ENCODE assay signal across 8 cellular contexts in the genomic region with DNA sequence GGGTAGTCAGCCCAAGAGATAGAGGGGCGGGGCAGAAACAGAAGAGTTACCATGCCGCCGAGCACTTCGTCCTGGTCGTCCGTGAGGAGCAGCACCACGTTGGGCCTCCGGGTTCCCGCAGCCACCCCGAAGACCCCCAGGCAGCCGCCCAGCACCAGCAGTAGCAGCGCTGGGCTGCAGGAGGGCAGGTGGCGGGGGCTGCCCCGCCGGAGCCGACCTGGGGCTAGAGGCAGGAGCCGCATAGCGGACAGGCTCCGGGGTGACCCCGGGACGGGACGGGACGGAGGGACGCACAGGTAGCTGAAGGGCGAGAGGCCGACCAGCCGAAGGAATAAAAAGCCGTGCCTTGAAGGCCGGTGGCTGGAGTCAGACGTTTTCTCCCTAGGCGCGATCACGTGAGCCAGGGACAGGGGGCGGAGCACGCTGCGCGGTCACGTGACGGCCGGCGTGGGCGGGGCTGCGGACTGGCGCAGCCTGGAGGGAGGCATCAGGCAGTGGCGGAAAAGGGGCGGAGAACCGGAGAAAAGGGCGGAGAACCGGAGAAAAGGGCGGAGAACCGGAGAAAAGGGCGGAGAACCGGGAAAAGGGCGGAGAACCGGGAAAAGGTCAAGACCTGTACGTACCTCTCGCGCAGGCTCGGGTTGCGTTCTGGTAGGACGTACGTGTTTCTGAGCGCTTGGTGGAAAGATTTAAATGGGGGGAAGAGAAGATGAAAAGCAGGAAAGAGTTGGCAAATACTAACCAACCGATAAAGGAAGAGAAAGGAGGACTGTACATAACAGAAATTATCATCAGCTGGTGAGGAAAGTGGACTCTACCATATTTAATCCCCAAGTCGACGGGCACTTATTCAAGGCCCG. TPM values are rescaled to one million over a fixed set of nuclear protein-coding genes. Genes with fewer than 3 reads are reported as not detected.
DNase-seq lines count a peak whose midpoint lies in the region; ATAC-seq and TF ChIP-seq lines count a peak whose summit lies in the region.

Gene GNS (minus strand): TSS at position 372 of the 860 bp plus-strand sequence. CDS start 130 bp downstream, at position 242.

- H3K9me3 Mint-ChIP-seq in activated CD4-positive, alpha-beta T cell treated with anti-CD3 and anti-CD28 coated beads for 36 hours (ENCODE audit: low read depth): no peaks in the 10 kb centered on the region

- no peaks in the 10 kb centered on the region for H3K27me3 Mint-ChIP-seq in activated CD4-positive, alpha-beta T cell treated with anti-CD3 and anti-CD28 coated beads for 36 hours

- TF ChIP-seq CTCF in AG10803 (conservative IDR thresholded peaks at IDR 0.05; ENCODE audit: low read length): no peak
- TF ChIP-seq CTCF in choroid plexus epithelial cell (conservative IDR thresholded peaks at IDR 0.05; ENCODE audit: low read depth, low read length): no peak

- CTCF ChIA-PET in activated CD4-positive, alpha-beta T cell treated with anti-CD3 and anti-CD28 coated beads for 36 hours (lab: Charles Lee): no interaction called here

- intact Hi-C loops in activated CD4-positive, alpha-beta T cell treated with anti-CD3 and anti-CD28 coated beads for 36 hours (cut with DNase I, micrococcal nuclease): loop anchor here (1.0 to 5.0 kb wide), 9 partner anchors 21 to 1410 kb away; partner anchors contain the start of genes XPOT (in 2 of the 2), KICS2 (in 1 of the 2), LEMD3 (in 1 of the 2) and RASSF3 (in 1 of the 2)

- H3K4me3 ChIP-seq in AG10803 (ENCODE audit: low read length) (peak within 1 kb of the TSS; percentile 91), choroid plexus epithelial cell (ENCODE audit: low read depth, low read length) (peak within 1 kb of the TSS; percentile 98)

- DNase-seq in AG10803 (ENCODE audit: low read depth): peak; percentile 93
- DNase-seq in NCI-H510A treated with DMSO at 0.1 percent for 48 hours (lab: John Stamatoyannopoulos, UW): peak; percentile 95
- peak; percentile 97 for DNase-seq in activated CD4-positive, alpha-beta T cell treated with anti-CD3 and anti-CD28 coated beads for 36 hours
- peak; percentile 96 for DNase-seq in choroid plexus epithelial cell (ENCODE audit: low read depth)
- DNase-seq in kidney glomerular epithelial cell (lab: John Stamatoyannopoulos, UW): peak; percentile 69
- peak; percentile 74 to 99 for DNase-seq in stimulated activated CD4-positive, alpha-beta T cell treated with anti-CD3 and anti-CD28 coated beads, Interleukin-1b, Interleukin-23, amount 100 ng/mL, for 1 hour (ENCODE audit: low read depth in 2 of 2)

- peak within 1 kb of the TSS; percentile 88 for H3K4me3 Mint-ChIP-seq in activated CD4-positive, alpha-beta T cell treated with anti-CD3 and anti-CD28 coated beads for 36 hours

- POLR2A ChIA-PET in activated CD4-positive, alpha-beta T cell treated with anti-CD3 and anti-CD28 coated beads for 36 hours (lab: Charles Lee): interaction anchor here (0.5 kb wide), 1 partner anchor 351 kb away, joined by 3 read pairs; no protein-coding TSS in a partner anchor

- peak within 1 kb of the TSS; percentile 96 for H3K27ac Mint-ChIP-seq in activated CD4-positive, alpha-beta T cell treated with anti-CD3 and anti-CD28 coated beads for 36 hours

- H3K36me3 Mint-ChIP-seq in activated CD4-positive, alpha-beta T cell treated with anti-CD3 and anti-CD28 coated beads for 36 hours (ENCODE audit: low read depth): peaks cover 6% of the 10 kb centered on the region

- H3K4me1 Mint-ChIP-seq in activated CD4-positive, alpha-beta T cell treated with anti-CD3 and anti-CD28 coated beads for 36 hours: peaks cover 46% of the 10 kb centered on the region

- ATAC-seq in GM19043 (IDR thresholded peaks at IDR 0.05; ENCODE audit: low read depth, unreplicated experiment) (peak; percentile 78), HG03432 (IDR thresholded peaks at IDR 0.05; ENCODE audit: unreplicated experiment) (peak; percentile 88)
- peak; percentile 88 for ATAC-seq in activated CD4-positive, alpha-beta T cell treated with anti-CD3 and anti-CD28 coated beads for 36 hours

RNA-seq across cellular contexts. Expression of gene GNS, which starts in this region (rescaled TPM):
- 10 to 100 TPM; 19.9 to 21.9 TPM for total RNA-seq in activated CD4-positive, alpha-beta T cell treated with anti-CD3 and anti-CD28 coated beads for 36 hours

Comparison
In these comparisons a context has a peak if more than half of its experiments do, and no peak if none do; other contexts are left out.
1. Peak in every context shown above with its lines: DNase-seq, ATAC-seq and H3K4me3 ChIP-seq.